In genomic region chr9:95031711-95032461, GRCh38 we compare ENCODE assay signal across 8 cellular contexts.
A peak's percentile ranks its signal among the peaks of the same experiment; 100 is the strongest.
DNase-seq lines count a peak whose midpoint lies in the region; ATAC-seq and TF ChIP-seq lines count a peak whose summit lies in the region.
"Had no signal": no experiment of that assay in that cellular context is flagged by ENCODE, and none has a peak within 500 bp of the region (broad histone marks: within the 10 kb centered on the region; RNA-seq: fewer than 3 reads in every experiment).

No MANE protein-coding gene starts in this region.

- H3K4me3 Mint-ChIP-seq in type B pancreatic cell = peak overlapping the region; percentile 18
- H3K4me3 Mint-ChIP-seq: activated CD4-positive, alpha-beta T cell treated with anti-CD3 and anti-CD28 coated beads for 36 hours had no signal

- H3K9me3 ChIP-seq in WERI-Rb-1 (ENCODE audit: severe bottlenecking) (no peaks in the 10 kb centered on the region), lung (ENCODE audit: control insufficient read depth in 2 of 2, insufficient read depth in 1 of 2, low read length in 1 of 2) (no peaks in the 10 kb centered on the region)

- H3K27me3 Mint-ChIP-seq in type B pancreatic cell = no peaks in the 10 kb centered on the region
- H3K27me3 Mint-ChIP-seq: activated CD4-positive, alpha-beta T cell treated with anti-CD3 and anti-CD28 coated beads for 36 hours had no signal

- H3K27ac Mint-ChIP-seq in type B pancreatic cell = peak overlapping the region; percentile 46
- H3K27ac Mint-ChIP-seq: activated CD4-positive, alpha-beta T cell treated with anti-CD3 and anti-CD28 coated beads for 36 hours had no signal

- peaks cover 26% of the 10 kb centered on the region for H3K36me3 Mint-ChIP-seq in type B pancreatic cell

- H3K27me3 ChIP-seq in WERI-Rb-1 (ENCODE audit: insufficient read depth, low read depth, severe bottlenecking) (no peaks in the 10 kb centered on the region), lung (ENCODE audit: control insufficient read depth, insufficient read depth) (no peaks in the 10 kb centered on the region)

- 64% methylated on average over 5 of the region's 5 CpGs for WGBS in lung, 2 donors

- DNase-seq in NCI-H187 treated with DMSO at 0.1 percent for 48 hours (lab: John Stamatoyannopoulos, UW) = peak; percentile 32
- peak; percentile 58 for DNase-seq in WERI-Rb-1
- DNase-seq in lung (ENCODE audit: low spot score) = no peak
- no peak for DNase-seq in type B pancreatic cell (ENCODE audit: extremely low spot score, unreplicated experiment)
- DNase-seq in cerebellar cortex (ENCODE audit: low spot score) = no peak
- no peak for DNase-seq in NCI-H1694 treated with DMSO at 0.1 percent for 48 hours (lab: John Stamatoyannopoulos, UW)
- DNase-seq: activated CD4-positive, alpha-beta T cell treated with anti-CD3 and anti-CD28 coated beads for 36 hours had no signal

- H3K36me3 ChIP-seq in WERI-Rb-1 (peaks cover 27% of the 10 kb centered on the region), lung (ENCODE audit: control insufficient read depth in 2 of 2, insufficient read depth in 2 of 2, low read length in 2 of 2) (peaks cover 1 to 3% of the 10 kb centered on the region in 2 donors)

- no peaks in the 10 kb centered on the region for H3K9me3 Mint-ChIP-seq in type B pancreatic cell

- no peak for TF ChIP-seq CTCF in WERI-Rb-1 (IDR thresholded peaks at IDR 0.05; ENCODE audit: low read depth, low read length)
- TF ChIP-seq CTCF in lung (IDR thresholded peaks at IDR 0.05; ENCODE audit: control extremely low read depth, extremely low read depth) = no peak
- no peak for TF ChIP-seq CTCF in type B pancreatic cell (conservative IDR thresholded peaks at IDR 0.05)

- H3K4me3 ChIP-seq in WERI-Rb-1 (ENCODE audit: low read depth, low read length) = no peak overlapping the region
- no peak overlapping the region for H3K4me3 ChIP-seq in lung

- peaks cover 59% of the 10 kb centered on the region for H3K4me1 Mint-ChIP-seq in type B pancreatic cell (ENCODE audit: unreplicated experiment)
- H3K4me1 Mint-ChIP-seq: activated CD4-positive, alpha-beta T cell treated with anti-CD3 and anti-CD28 coated beads for 36 hours had no signal

- no peak for ATAC-seq in lung (ENCODE audit: insufficient read depth, low FRiP score)
- ATAC-seq in GM21723 (IDR thresholded peaks at IDR 0.05; ENCODE audit: unreplicated experiment) = no peak
- ATAC-seq: activated CD4-positive, alpha-beta T cell treated with anti-CD3 and anti-CD28 coated beads for 36 hours had no signal

- H3K27ac ChIP-seq in WERI-Rb-1 (peak overlapping the region; percentile 50), lung (ENCODE audit: low read depth in 1 of 2, low read length in 1 of 2) (peak overlapping the region; percentile 14 to 34)

- peaks cover 14 to 21% of the 10 kb centered on the region in 2 donors for H3K4me1 ChIP-seq in lung (ENCODE audit: control insufficient read depth in 2 of 2, insufficient read depth in 2 of 2, low read length in 2 of 2)

Comparison
In these comparisons a context has a peak if more than half of its experiments do, and no peak if none do; other contexts are left out.
1. DNase-seq: peak in NCI-H187 treated with DMSO at 0.1 percent for 48 hours (single experiment) and WERI-Rb-1 (single experiment); none in lung (single experiment), type B pancreatic cell (single experiment), cerebellar cortex (single experiment) and NCI-H1694 treated with DMSO at 0.1 percent for 48 hours (single experiment).